Comparison of ENCODE assay signal across 1 cellular context in genomic region chr12:47900480-47901129, GRCh38.
TF ChIP-seq lines count a peak whose summit lies in the region.

No MANE protein-coding gene starts in this region.

TF ChIP-seq in HepG2, 621 proteins besides CTCF, POLR2A, EP300 and RAD21 (continued from another document and continues in another):
- TF ChIP-seq CSRNP2 (CRISPR knock-in tag; conservative IDR thresholded peaks at IDR 0.05; ENCODE audit: low read depth) (no peak), KAT7 (CRISPR knock-in tag; IDR thresholded peaks at IDR 0.05; ENCODE audit: borderline replicate concordance) (no peak), TBX2 (CRISPR knock-in tag; IDR thresholded peaks at IDR 0.05; ENCODE audit: borderline replicate concordance) (peak; percentile 47; the same call in 1 of the 2 replicates), SMC3 (IDR thresholded peaks at IDR 0.05; ENCODE audit: low read length) (peak; percentile 98), ZFX (CRISPR knock-in tag; IDR thresholded peaks at IDR 0.05; ENCODE audit: low read depth) (0 out of 2 replicates have a peak, but pooled peaks have one; percentile 40), SCMH1 (CRISPR knock-in tag; IDR thresholded peaks at IDR 0.05; ENCODE audit: borderline replicate concordance) (no peak), JUNB (CRISPR knock-in tag; IDR thresholded peaks at IDR 0.05; ENCODE audit: borderline replicate concordance) (no peak), ZGPAT (CRISPR knock-in tag; IDR thresholded peaks at IDR 0.05) (no peak), DR1 (CRISPR knock-in tag; IDR thresholded peaks at IDR 0.05) (no peak), ZBTB37 (CRISPR knock-in tag; IDR thresholded peaks at IDR 0.05) (no peak), ZBTB40 (IDR thresholded peaks at IDR 0.05) (no peak), ZBTB40 (CRISPR knock-in tag; IDR thresholded peaks at IDR 0.05) (no peak), PRDM4 (CRISPR knock-in tag; IDR thresholded peaks at IDR 0.05; ENCODE audit: borderline replicate concordance) (no peak), GATA4 (IDR thresholded peaks at IDR 0.05; ENCODE audit: borderline replicate concordance, low read depth) (no peak), ZNF33A (CRISPR knock-in tag; IDR thresholded peaks at IDR 0.05; ENCODE audit: borderline replicate concordance) (no peak), SP4 (CRISPR knock-in tag; IDR thresholded peaks at IDR 0.05) (0 out of 2 replicates have a peak, but pooled peaks have one; percentile 33), PREB (CRISPR knock-in tag; IDR thresholded peaks at IDR 0.05) (no peak), TP53 (CRISPR knock-in tag; conservative IDR thresholded peaks at IDR 0.05) (no peak), ZNF143 (CRISPR knock-in tag; IDR thresholded peaks at IDR 0.05) (peak; percentile 83), NPAS2 (CRISPR knock-in tag; IDR thresholded peaks at IDR 0.05; ENCODE audit: borderline replicate concordance) (no peak), RORA (CRISPR knock-in tag; IDR thresholded peaks at IDR 0.05) (no peak), FOXJ3 (CRISPR knock-in tag; IDR thresholded peaks at IDR 0.05; ENCODE audit: borderline replicate concordance) (peak; percentile 42; the same call in 1 of the 2 replicates), ZNF687 (CRISPR knock-in tag; IDR thresholded peaks at IDR 0.05) (peak; percentile 43), ZNF292 (CRISPR knock-in tag; IDR thresholded peaks at IDR 0.05; ENCODE audit: borderline replicate concordance, low read depth) (peak; percentile 29; the same call in 1 of the 2 replicates), PAWR (CRISPR knock-in tag; IDR thresholded peaks at IDR 0.05; ENCODE audit: borderline replicate concordance) (no peak), WIZ (CRISPR knock-in tag; IDR thresholded peaks at IDR 0.05) (no peak), TOE1 (CRISPR knock-in tag; IDR thresholded peaks at IDR 0.05) (no peak), ZNF263 (CRISPR knock-in tag; IDR thresholded peaks at IDR 0.05) (peak; percentile 55; the same call in 1 of the 2 replicates), BORCS8-MEF2B (CRISPR knock-in tag; IDR thresholded peaks at IDR 0.05) (peak; percentile 49; the same call in 1 of the 2 replicates), ZFP36L1 (CRISPR knock-in tag; IDR thresholded peaks at IDR 0.05) (no peak), ATF7-NPFF (CRISPR knock-in tag; IDR thresholded peaks at IDR 0.05; ENCODE audit: low read depth) (no peak), NR2C2 (CRISPR knock-in tag; IDR thresholded peaks at IDR 0.05; ENCODE audit: borderline replicate concordance) (no peak), HNRNPUL1 (IDR thresholded peaks at IDR 0.05; ENCODE audit: low read depth, low read length) (no peak), ZNF772 (CRISPR knock-in tag; IDR thresholded peaks at IDR 0.05) (no peak), CEBPB (IDR thresholded peaks at IDR 0.05; ENCODE audit: borderline replicate concordance, low read depth, low read length) (peak; percentile 87), NR0B2 (CRISPR knock-in tag; IDR thresholded peaks at IDR 0.05) (no peak), ZSCAN9 (CRISPR knock-in tag; IDR thresholded peaks at IDR 0.05; ENCODE audit: borderline replicate concordance) (no peak)
